In genomic region chr22:24224468-24224867, GRCh38 we compare ENCODE assay signal across 29 cellular contexts. TPM values are rescaled to one million over a fixed set of nuclear protein-coding genes. Genes with fewer than 3 reads are reported as not detected.
"Had no signal": no experiment of that assay in that cellular context is flagged by ENCODE, and none has a peak within 500 bp of the region (broad histone marks: within the 10 kb centered on the region; RNA-seq: fewer than 3 reads in every experiment).

No MANE protein-coding gene starts in this region.

- H2AFZ ChIP-seq: parathyroid adenoma had no signal

- H3K4me3 Mint-ChIP-seq: naive thymus-derived CD8-positive, alpha-beta T cell; natural killer cell treated with Interleukin-12 subunit alpha and Interleukin-12 subunit beta and Interleukin-15 and Interleukin-18, amount 100 ng/mL, for 72 hours; nephron progenitor cell; neural crest cell; stimulated activated effector memory CD8-positive, alpha-beta T cell treated with anti-CD3 and anti-CD28 coated beads, Interleukin-12 subunit alpha, Interleukin-12 subunit beta, amount 100 ng/mL, for 72 hours; stimulated activated naive B cell treated with anti-CD40 and anti-IgM and Interleukin-4, amounts not matched to agents 10 μg/mL and 1 μg/mL and 100 μg/mL, for 72 hours; stimulated activated naive CD8-positive, alpha-beta T cell treated with anti-CD3 and anti-CD28 coated beads, Interleukin-15, Interleukin-2, amounts not matched to agents 100 ng/mL and 50 ng/mL, for 24 hours; type B pancreatic cell had no signal

- DNase-seq: naive thymus-derived CD8-positive, alpha-beta T cell; nephron progenitor cell; nucleus accumbens; ovary; psoas muscle; right cardiac atrium; right lobe of liver; sigmoid colon; small intestine; stimulated activated CD4-positive, alpha-beta T cell treated with anti-CD3 and anti-CD28 coated beads, Interleukin-15, amount 100 ng/mL, for 24 hours; stimulated activated CD4-positive, alpha-beta T cell treated with anti-CD3 and anti-CD28 coated beads, Interleukin-2, amount 100 ng/mL, for 24 hours; stimulated activated CD4-positive, alpha-beta T cell treated with anti-CD3 and anti-CD28 coated beads, Interleukin-2, amount 100 ng/mL, for 48 hours; stimulated activated CD4-positive, alpha-beta T cell treated with anti-CD3 and anti-CD28 coated beads, Interleukin-4, amount 100 ng/mL, for 24 hours; stimulated activated naive B cell treated with anti-CD40 and anti-IgM and Interleukin-4, amounts not matched to agents 10 μg/mL and 1 μg/mL and 100 μg/mL, for 72 hours; stimulated activated naive CD4-positive, alpha-beta T cell treated with Interleukin-2 at 50 U/mL for 16 hours; stomach; thyroid gland; transverse colon; upper lobe of right lung; uterus had no signal

- H3K9ac ChIP-seq: parathyroid adenoma had no signal

- H3K36me3 ChIP-seq: neutrophil, ovary, right lobe of liver, thoracic aorta, transverse colon, uterus had no signal

- H3K27me3 Mint-ChIP-seq: naive thymus-derived CD8-positive, alpha-beta T cell; natural killer cell treated with Interleukin-12 subunit alpha and Interleukin-12 subunit beta and Interleukin-15 and Interleukin-18, amount 100 ng/mL, for 72 hours; progenitor cell of endocrine pancreas; stimulated activated naive B cell treated with anti-CD40 and anti-IgM and Interleukin-4, amounts not matched to agents 10 μg/mL and 1 μg/mL and 100 μg/mL, for 72 hours; stimulated activated naive CD8-positive, alpha-beta T cell treated with anti-CD3 and anti-CD28 coated beads, Interleukin-15, Interleukin-2, amounts not matched to agents 100 ng/mL and 50 ng/mL, for 24 hours; type B pancreatic cell had no signal

- H3K4me1 ChIP-seq: parathyroid adenoma, psoas muscle, right lobe of liver, sigmoid colon, stomach, thyroid gland, transverse colon, upper lobe of right lung, uterus had no signal

- H3K4me3 ChIP-seq: ovary, psoas muscle, right lobe of liver, sigmoid colon, stomach, thoracic aorta, thyroid gland, transverse colon, upper lobe of right lung, uterus had no signal

- FAIRE-seq: small intestine had no signal

- ATAC-seq: naive thymus-derived CD8-positive, alpha-beta T cell; psoas muscle; stimulated activated effector memory CD8-positive, alpha-beta T cell treated with anti-CD3 and anti-CD28 coated beads, Interleukin-12 subunit alpha, Interleukin-12 subunit beta, amount 100 ng/mL, for 72 hours; stimulated activated naive B cell treated with anti-CD40 and anti-IgM and Interleukin-4, amounts not matched to agents 10 μg/mL and 1 μg/mL and 100 μg/mL, for 72 hours had no signal

- H3K4me1 Mint-ChIP-seq: nephron progenitor cell; neural crest cell; stimulated activated effector memory CD8-positive, alpha-beta T cell treated with anti-CD3 and anti-CD28 coated beads, Interleukin-12 subunit alpha, Interleukin-12 subunit beta, amount 100 ng/mL, for 72 hours; stimulated activated naive B cell treated with anti-CD40 and anti-IgM and Interleukin-4, amounts not matched to agents 10 μg/mL and 1 μg/mL and 100 μg/mL, for 72 hours had no signal

- H3K79me2 ChIP-seq: parathyroid adenoma had no signal

- H3K27ac ChIP-seq: neutrophil, ovary, parathyroid adenoma, psoas muscle, right lobe of liver, sigmoid colon, stomach, thoracic aorta, thyroid gland, transverse colon, upper lobe of right lung, uterus had no signal

- H3K27me3 ChIP-seq: neutrophil, ovary, right lobe of liver, sigmoid colon, stomach, thyroid gland, transverse colon, upper lobe of right lung, uterus had no signal

- H3K9me3 Mint-ChIP-seq: natural killer cell treated with Interleukin-12 subunit alpha and Interleukin-12 subunit beta and Interleukin-15 and Interleukin-18, amount 100 ng/mL, for 72 hours; neural crest cell; stimulated activated effector memory CD8-positive, alpha-beta T cell treated with anti-CD3 and anti-CD28 coated beads, Interleukin-12 subunit alpha, Interleukin-12 subunit beta, amount 100 ng/mL, for 72 hours; stimulated activated naive CD8-positive, alpha-beta T cell treated with anti-CD3 and anti-CD28 coated beads, Interleukin-15, Interleukin-2, amounts not matched to agents 100 ng/mL and 50 ng/mL, for 24 hours; type B pancreatic cell had no signal

- H3K27ac Mint-ChIP-seq: naive thymus-derived CD8-positive, alpha-beta T cell; natural killer cell treated with Interleukin-12 subunit alpha and Interleukin-12 subunit beta and Interleukin-15 and Interleukin-18, amount 100 ng/mL, for 72 hours; nephron progenitor cell; progenitor cell of endocrine pancreas; stimulated activated effector memory CD8-positive, alpha-beta T cell treated with anti-CD3 and anti-CD28 coated beads, Interleukin-12 subunit alpha, Interleukin-12 subunit beta, amount 100 ng/mL, for 72 hours; stimulated activated naive B cell treated with anti-CD40 and anti-IgM and Interleukin-4, amounts not matched to agents 10 μg/mL and 1 μg/mL and 100 μg/mL, for 72 hours; stimulated activated naive CD8-positive, alpha-beta T cell treated with anti-CD3 and anti-CD28 coated beads, Interleukin-15, Interleukin-2, amounts not matched to agents 100 ng/mL and 50 ng/mL, for 24 hours; type B pancreatic cell had no signal

- H3K36me3 Mint-ChIP-seq: natural killer cell treated with Interleukin-12 subunit alpha and Interleukin-12 subunit beta and Interleukin-15 and Interleukin-18, amount 100 ng/mL, for 72 hours; stimulated activated effector memory CD8-positive, alpha-beta T cell treated with anti-CD3 and anti-CD28 coated beads, Interleukin-12 subunit alpha, Interleukin-12 subunit beta, amount 100 ng/mL, for 72 hours; stimulated activated naive B cell treated with anti-CD40 and anti-IgM and Interleukin-4, amounts not matched to agents 10 μg/mL and 1 μg/mL and 100 μg/mL, for 72 hours; type B pancreatic cell had no signal

- H3K9me3 ChIP-seq: neutrophil, right lobe of liver, thoracic aorta, thyroid gland had no signal

RNA-seq across cellular contexts. Expression of gene GGT5, which starts 20.4 kb away (rescaled TPM):
- total RNA-seq: progenitor cell of endocrine pancreas had no signal
- polyA plus RNA-seq: naive thymus-derived CD8-positive, alpha-beta T cell had no signal
